8 cellular contexts compared by ENCODE assay signal in the genomic region with DNA sequence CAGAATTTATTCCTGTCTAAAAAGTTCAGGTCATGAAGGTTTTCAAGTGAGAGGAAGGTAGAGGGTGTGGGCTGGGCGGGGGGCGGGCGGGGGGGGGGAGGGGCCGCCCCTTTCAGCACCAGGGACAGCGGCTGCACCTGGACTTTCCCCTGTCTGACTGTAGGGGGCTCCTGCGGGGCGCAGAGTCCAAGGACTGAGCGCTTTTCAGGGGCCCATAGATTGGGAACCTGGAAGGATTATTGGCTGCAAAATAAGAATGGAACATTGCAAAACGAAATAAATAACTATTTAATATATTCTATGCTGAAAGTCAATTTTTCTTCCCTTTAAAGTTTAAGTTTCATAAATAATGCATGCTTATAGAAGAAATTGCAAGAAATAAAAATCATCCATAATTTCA. TPM values are rescaled to one million over a fixed set of nuclear protein-coding genes. Genes with fewer than 3 reads are reported as not detected.
DNase-seq lines count a peak whose midpoint lies in the region; ATAC-seq, FAIRE-seq and TF ChIP-seq lines count a peak whose summit lies in the region.

No MANE protein-coding gene starts in this region.

- TF ChIP-seq EP300 in ovary (IDR thresholded peaks at IDR 0.05): no peak

- H3K9me3 ChIP-seq in ovary: no peaks in the 10 kb centered on the region

- no peaks in the 10 kb centered on the region for H3K4me1 ChIP-seq in ovary (ENCODE audit: insufficient read depth)

- no peak for TF ChIP-seq POLR2A in ovary (IDR thresholded peaks at IDR 0.05)

- DNase-seq in GM19239 (ENCODE audit: insufficient read length, low spot score) (peak; percentile 24), T-helper 9 cell (peak; percentile 29), germinal center (ENCODE audit: low spot score) (peak; percentile 43), ovary (no peak), NCI-H1694 (lab: John Stamatoyannopoulos, UW) (no peak)

- no peak overlapping the region for H3K27ac ChIP-seq in C4-2B
- H3K27ac ChIP-seq in ovary: no peak overlapping the region

- ATAC-seq in GM21423 (IDR thresholded peaks at IDR 0.05; ENCODE audit: unreplicated experiment) (no peak), HG02763 (IDR thresholded peaks at IDR 0.05; ENCODE audit: unreplicated experiment) (no peak)

- TF ChIP-seq CTCF in C4-2B (conservative IDR thresholded peaks at IDR 0.05): peak; percentile 88
- no peak for TF ChIP-seq CTCF in ovary (IDR thresholded peaks at IDR 0.05)

- H3K27me3 ChIP-seq in ovary: no peaks in the 10 kb centered on the region

- 1 to 3% (median 1%) methylated on average over 9 of the region's 9 CpGs for WGBS in ovary, 3 donors

- intact Hi-C loops in ovary (cut with DNase I): no loop called here

- no peak overlapping the region for H3K4me3 ChIP-seq in ovary

- H3K36me3 ChIP-seq in ovary: no peaks in the 10 kb centered on the region

- no peak for FAIRE-seq in GM19239 (lab: Jason Lieb, UNC)

RNA-seq across cellular contexts. Expression of a gene that starts 8.9 kb away (rescaled TPM):
- total RNA-seq in ovary: 1 to 10 TPM in 1 of 7 donors, under 1 TPM in 5, not detected in 1; 0.15 to 1.8 (median 0.38) TPM
- polyA plus RNA-seq in ovary: under 1 TPM in 1 of 2 donors, not detected in 1; 0.13 TPM

RNA-seq across cellular contexts. Expression of a gene that starts 16.8 kb away (rescaled TPM):
- 1 to 10 TPM in 1 of 7 donors, not detected in 6; 1.1 TPM for total RNA-seq in ovary
- polyA plus RNA-seq in ovary: not detected

RNA-seq across cellular contexts. Expression of a gene that starts 41.1 kb away (rescaled TPM):
- 10 to 100 TPM in 3 of 7 donors, 1 to 10 TPM in 4; 2.7 to 14.1 (median 9.4) TPM for total RNA-seq in ovary
- 1 to 10 TPM; 4.0 to 8.9 TPM for polyA plus RNA-seq in ovary

Comparison
In these comparisons a context has a peak if more than half of its experiments do, and no peak if none do; other contexts are left out.
1. DNase-seq: peak in GM19239 (single experiment), T-helper 9 cell (single experiment) and germinal center (single experiment); none in ovary (0 of 5) and NCI-H1694 (single experiment).